Comparison of ENCODE assay signal across 10 cellular contexts in genomic region chr1:220655509-220655908, GRCh38. TPM values are rescaled to one million over a fixed set of nuclear protein-coding genes. Genes with fewer than 3 reads are reported as not detected.
DNase-seq lines count a peak whose midpoint lies in the region; ATAC-seq and TF ChIP-seq lines count a peak whose summit lies in the region.
"Had no signal": no experiment of that assay in that cellular context is flagged by ENCODE, and none has a peak within 500 bp of the region (broad histone marks: within the 10 kb centered on the region; RNA-seq: fewer than 3 reads in every experiment).

No MANE protein-coding gene starts in this region.

- H3K9me3 Mint-ChIP-seq in type B pancreatic cell: no peaks in the 10 kb centered on the region

- H3K4me3 ChIP-seq in GM06990 (replicated peaks; ENCODE audit: low read depth, low read length) (no peak overlapping the region), Peyer's patch (no peak overlapping the region)
- H3K4me3 ChIP-seq: esophagus squamous epithelium had no signal

- H3K9me3 ChIP-seq in Peyer's patch: no peaks in the 10 kb centered on the region
- H3K9me3 ChIP-seq: esophagus squamous epithelium had no signal

- H3K36me3 Mint-ChIP-seq in type B pancreatic cell: peaks cover 5% of the 10 kb centered on the region

- H3K4me3 Mint-ChIP-seq in type B pancreatic cell: no peak overlapping the region

- no peaks in the 10 kb centered on the region for H3K27me3 Mint-ChIP-seq in type B pancreatic cell

- H3K27ac ChIP-seq in Peyer's patch: no peak overlapping the region
- H3K27ac ChIP-seq: esophagus squamous epithelium had no signal

- no peaks in the 10 kb centered on the region for H3K36me3 ChIP-seq in GM06990 (ENCODE audit: control insufficient read depth, insufficient read depth, low read length)
- no peaks in the 10 kb centered on the region for H3K36me3 ChIP-seq in Peyer's patch

- no peak for TF ChIP-seq CTCF in GM06990 (IDR thresholded peaks at IDR 0.05; ENCODE audit: insufficient read depth, low read length, poor library complexity, severe bottlenecking)
- TF ChIP-seq CTCF in Peyer's patch (IDR thresholded peaks at IDR 0.05): no peak
- TF ChIP-seq CTCF in type B pancreatic cell (conservative IDR thresholded peaks at IDR 0.05): no peak

- no peak overlapping the region for H3K27ac Mint-ChIP-seq in type B pancreatic cell

- no peaks in the 10 kb centered on the region for H3K4me1 Mint-ChIP-seq in type B pancreatic cell (ENCODE audit: unreplicated experiment)

- DNase-seq in GM06990 (ENCODE audit: extremely low read depth, insufficient read length) (peak; percentile 15), Peyer's patch (no peak), NCI-H2081 treated with DMSO at 0.1 percent for 48 hours (lab: John Stamatoyannopoulos, UW) (no peak), COLO668 (lab: John Stamatoyannopoulos, UW; ENCODE audit: unreplicated experiment) (no peak), type B pancreatic cell (ENCODE audit: extremely low spot score, unreplicated experiment) (no peak)
- DNase-seq: activated CD8-positive, alpha-beta memory T cell treated with anti-CD3 and anti-CD28 coated beads for 24 hours; esophagus squamous epithelium had no signal

- H3K4me1 ChIP-seq in Peyer's patch: no peaks in the 10 kb centered on the region
- H3K4me1 ChIP-seq: esophagus squamous epithelium had no signal

- ATAC-seq in GM19324 (IDR thresholded peaks at IDR 0.05; ENCODE audit: low FRiP score, unreplicated experiment): peak; percentile 82
- ATAC-seq in HG02763 (IDR thresholded peaks at IDR 0.05; ENCODE audit: unreplicated experiment): peak; percentile 95
- ATAC-seq in HG03521 (IDR thresholded peaks at IDR 0.05; ENCODE audit: unreplicated experiment): peak; percentile 91

- H3K27me3 ChIP-seq in GM06990 (replicated peaks; ENCODE audit: control insufficient read depth, insufficient read depth, low read length): no peaks in the 10 kb centered on the region
- no peaks in the 10 kb centered on the region for H3K27me3 ChIP-seq in Peyer's patch
- H3K27me3 ChIP-seq: esophagus squamous epithelium had no signal

- TF ChIP-seq POLR2A in Peyer's patch (IDR thresholded peaks at IDR 0.05): no peak

RNA-seq across cellular contexts. Expression of gene C1orf115, which starts 34.7 kb away (rescaled TPM):
- total RNA-seq in Peyer's patch (100 to 1,000 TPM in 3 of 4 donors, 10 to 100 TPM in 1; 61.1 to 228 (median 177) TPM), type B pancreatic cell (ENCODE audit: low replicate concordance) (7.5 and 19.0 TPM in 2 replicates)
